In the genomic region with DNA sequence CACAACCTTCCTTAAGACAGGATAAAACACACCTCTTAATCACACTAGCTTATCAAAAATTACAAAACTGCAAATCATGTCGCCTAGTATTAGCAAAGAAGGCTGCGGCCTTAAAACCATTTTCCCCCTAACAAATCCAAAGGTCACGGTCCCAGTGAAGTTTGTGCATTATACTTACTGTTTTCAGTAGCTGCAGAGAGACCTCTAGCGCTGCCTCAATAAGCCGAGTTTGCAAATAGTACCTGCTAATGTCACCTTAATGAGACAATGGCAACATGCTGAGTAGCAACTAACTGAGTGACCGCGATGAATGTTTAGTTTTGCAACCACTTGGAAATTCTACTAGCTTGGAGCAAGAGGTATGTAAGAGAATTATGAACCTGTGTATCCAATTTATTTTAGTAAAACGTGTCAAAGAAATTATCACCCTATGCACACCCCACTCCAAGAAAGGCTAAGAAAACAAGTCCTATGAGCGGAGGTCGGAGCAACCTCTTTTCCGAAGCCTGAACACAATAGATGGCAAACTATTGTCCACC, we compare ENCODE assay signal across 8 cellular contexts. TPM values are rescaled to one million over a fixed set of nuclear protein-coding genes. Genes with fewer than 3 reads are reported as not detected.
DNase-seq lines count a peak whose midpoint lies in the region; ATAC-seq, FAIRE-seq and TF ChIP-seq lines count a peak whose summit lies in the region.

No MANE protein-coding gene starts in this region.

- peaks cover 9% of the 10 kb centered on the region for H3K4me1 ChIP-seq in A673 (ENCODE audit: insufficient read depth, low read length, poor library complexity, severe bottlenecking)
- peaks cover 17% of the 10 kb centered on the region for H3K4me1 ChIP-seq in astrocyte (ENCODE audit: insufficient read depth, low read length)
- peaks cover 21% of the 10 kb centered on the region for H3K4me1 ChIP-seq in iPS-20b (ENCODE audit: insufficient read depth, low read length)
- H3K4me1 ChIP-seq in small intestine (ENCODE audit: control insufficient read depth in 2 of 2, insufficient read depth in 1 of 2, low read depth in 1 of 2, low read length in 1 of 2) = peaks cover 0 to 7% of the 10 kb centered on the region in 2 donors

- H3K9me3 Mint-ChIP-seq in astrocyte (ENCODE audit: unreplicated experiment) = no peaks in the 10 kb centered on the region

- H3K27me3 ChIP-seq in A673 (replicated peaks; ENCODE audit: insufficient read depth, low read depth, low read length, poor library complexity) = no peaks in the 10 kb centered on the region
- H3K27me3 ChIP-seq in astrocyte (ENCODE audit: insufficient read depth, low read length) = no peaks in the 10 kb centered on the region
- no peaks in the 10 kb centered on the region for H3K27me3 ChIP-seq in iPS-20b (ENCODE audit: insufficient read depth, low read length)
- no peaks in the 10 kb centered on the region for H3K27me3 ChIP-seq in small intestine (ENCODE audit: control insufficient read depth in 2 of 2, insufficient read depth in 2 of 2, low read length in 2 of 2)

- intact Hi-C loops in A673 (cut with micrococcal nuclease; ENCODE audit: unreplicated experiment) = no loop called here

- peaks cover 2% of the 10 kb centered on the region for H3K27me3 Mint-ChIP-seq in astrocyte (ENCODE audit: low read depth, unreplicated experiment)

- peaks cover 55% of the 10 kb centered on the region for H3K79me2 ChIP-seq in astrocyte (ENCODE audit: insufficient read depth, low read length)

- CTCF ChIA-PET in A673 (lab: Charles Lee) = interaction anchor here (1.1 kb wide), 1 partner anchor 100 kb away, joined by 3 read pairs; the partner anchor contains the start of gene EBPL

- H3K27ac Mint-ChIP-seq in astrocyte (ENCODE audit: unreplicated experiment) = peak overlapping the region; percentile 92

- H3K4me3 Mint-ChIP-seq in astrocyte (ENCODE audit: unreplicated experiment) = peak overlapping the region; percentile 96

- H3K27ac ChIP-seq in A673 (ENCODE audit: low read depth, low read length, poor library complexity, severe bottlenecking) = peak overlapping the region; percentile 95
- peak overlapping the region; percentile 88 for H3K27ac ChIP-seq in astrocyte (ENCODE audit: low read depth, low read length)
- H3K27ac ChIP-seq in iPS-20b (ENCODE audit: low read length) = no peak overlapping the region
- H3K27ac ChIP-seq in small intestine (ENCODE audit: low read depth in 1 of 2, low read length in 1 of 2) = peak overlapping the region; percentile 94 to 96

- TF ChIP-seq CTCF in A673 (conservative IDR thresholded peaks at IDR 0.05; ENCODE audit: low read depth, low read length) = no peak
- peak; percentile 56 for TF ChIP-seq CTCF in GM10266 (IDR thresholded peaks at IDR 0.05; ENCODE audit: control insufficient read depth, insufficient read depth, low read depth, missing control alignments)
- no peak for TF ChIP-seq CTCF in astrocyte (IDR thresholded peaks at IDR 0.05; ENCODE audit: insufficient read depth, low read depth, low read length)

- no peak for ATAC-seq in HG02973 (IDR thresholded peaks at IDR 0.05; ENCODE audit: unreplicated experiment)

- DNase-seq in A673 (ENCODE audit: low spot score) (peak; percentile 7), GM10266 (ENCODE audit: extremely low spot score) (peak; percentile 64), NCI-H1694 (lab: John Stamatoyannopoulos, UW) (peak; percentile 7), astrocyte (ENCODE audit: low read depth) (peak; percentile 8), small intestine (peak; percentile 72), cerebellar nuclear complex (lab: John Stamatoyannopoulos, UW) (no peak)

- FAIRE-seq in astrocyte (lab: Jason Lieb, UNC) = no peak
- FAIRE-seq in small intestine (lab: Jason Lieb, UNC) = no peak

- H3K4me3 ChIP-seq in A673 (ENCODE audit: low read depth, low read length, poor library complexity, severe bottlenecking) (peak overlapping the region; percentile 93), astrocyte (ENCODE audit: insufficient read depth, low read depth, low read length) (peak overlapping the region; percentile 82), iPS-20b (ENCODE audit: low read length) (peak overlapping the region; percentile 96), small intestine (ENCODE audit: low read depth in 1 of 2, low read length in 2 of 2) (peak overlapping the region; percentile 78 to 86)

- TSS peak; percentile 40 for BruUV-seq in A673 (replicated peaks; lab: Mats Ljungman, UMichigan)

- POLR2A ChIA-PET in A673 (lab: Charles Lee; ENCODE audit: low non-redundant PET) = no interaction called here

- H3K36me3 Mint-ChIP-seq in astrocyte (ENCODE audit: low read depth, unreplicated experiment) = peaks cover 2% of the 10 kb centered on the region

- H3K9me3 ChIP-seq in A673 (ENCODE audit: low read depth, low read length, poor library complexity, severe bottlenecking) (no peaks in the 10 kb centered on the region), astrocyte (ENCODE audit: insufficient read depth, low read depth, low read length) (no peaks in the 10 kb centered on the region), iPS-20b (ENCODE audit: insufficient read depth, low read depth, low read length) (no peaks in the 10 kb centered on the region), small intestine (ENCODE audit: control insufficient read depth, low read depth) (no peaks in the 10 kb centered on the region)

- H2AFZ ChIP-seq in astrocyte (ENCODE audit: low read depth, low read length) = peak overlapping the region; percentile 64

- peaks cover 17% of the 10 kb centered on the region for H3K4me1 Mint-ChIP-seq in astrocyte (ENCODE audit: low read depth, unreplicated experiment)

- H3K4me2 ChIP-seq in astrocyte (ENCODE audit: low read length) = peak overlapping the region; percentile 92

- H3K36me3 ChIP-seq in A673 (ENCODE audit: insufficient read depth, low read length, poor library complexity, severe bottlenecking) = no peaks in the 10 kb centered on the region
- no peaks in the 10 kb centered on the region for H3K36me3 ChIP-seq in astrocyte (ENCODE audit: insufficient read depth, low read length)
- no peaks in the 10 kb centered on the region for H3K36me3 ChIP-seq in iPS-20b (ENCODE audit: insufficient read depth, low read depth, low read length)
- H3K36me3 ChIP-seq in small intestine (ENCODE audit: control insufficient read depth in 2 of 2, insufficient read depth in 2 of 2, low read length in 2 of 2) = no peaks in the 10 kb centered on the region

- H3K9ac ChIP-seq in astrocyte (ENCODE audit: low read length) (peak overlapping the region; percentile 85), iPS-20b (ENCODE audit: low read depth, low read length) (peak overlapping the region; percentile 83; the same call in 1 of the 2 replicates)

- peaks cover 50% of the 10 kb centered on the region for H4K20me1 ChIP-seq in astrocyte (ENCODE audit: insufficient read depth, low read length)

- WGBS in small intestine, 3 donors = 1 to 3% (median 1%) methylated on average over 11 of the region's 11 CpGs

RNA-seq across cellular contexts. Expression of gene KPNA3, which starts 1.2 kb away (rescaled TPM):
- total RNA-seq in A673 (2021) (55.9 and 62.0 TPM in 2 replicates), astrocyte (54.9 and 62.0 TPM in 2 replicates)
- polyA plus RNA-seq in small intestine = 10 to 100 TPM; 14.3 to 15.2 (median 14.9) TPM

Comparison
In these comparisons a context has a peak if more than half of its experiments do, and no peak if none do; other contexts are left out.
1. DNase-seq: peak in A673 (single experiment), GM10266 (single experiment), NCI-H1694 (single experiment), astrocyte (single experiment) and small intestine (single experiment); none in cerebellar nuclear complex (0 of 2).
2. Peak in every context shown above with its lines, with median percentiles within 50 percentile points of each other: H3K4me3 ChIP-seq.